Comparison of ENCODE assay signal across 1 cellular context in the genomic region with DNA sequence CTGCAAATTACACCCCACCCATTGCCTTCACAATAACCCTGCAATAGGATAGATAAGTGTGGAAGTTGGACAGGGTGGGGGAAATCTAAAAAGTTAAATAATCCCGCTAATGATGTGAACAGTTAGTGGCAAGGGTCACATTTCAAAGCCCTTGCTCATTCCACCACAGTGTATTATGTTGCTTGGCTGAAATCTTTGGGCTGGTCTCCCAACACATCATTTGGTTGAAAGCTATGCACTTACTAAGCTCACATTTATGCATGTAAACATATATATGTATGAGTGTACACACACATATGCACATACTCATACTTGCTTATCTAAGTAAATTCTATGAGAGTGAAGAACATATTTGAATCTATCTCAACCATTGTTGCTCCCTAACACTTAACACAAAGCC.
TF ChIP-seq lines count a peak whose summit lies in the region.

No MANE protein-coding gene starts in this region.

TF ChIP-seq in IMR-90, 13 proteins besides CTCF, POLR2A, EP300 and RAD21:
- TF ChIP-seq CEBPB (IDR thresholded peaks at IDR 0.05; ENCODE audit: low read depth, low read length) (peak; percentile 60), RFX5 (IDR thresholded peaks at IDR 0.05; ENCODE audit: low read depth, low read length) (no peak), CHD1 (IDR thresholded peaks at IDR 0.05; ENCODE audit: low read depth, low read length) (no peak; the same call in 1 of the 2 replicates), MAFK (IDR thresholded peaks at IDR 0.05; ENCODE audit: low read depth, low read length) (peak; percentile 40; the same call in 1 of the 2 replicates), SMC3 (IDR thresholded peaks at IDR 0.05; ENCODE audit: low read depth, low read length) (no peak), RCOR1 (IDR thresholded peaks at IDR 0.05; ENCODE audit: insufficient replicate concordance, low read length) (no peak), NFE2L2 (IDR thresholded peaks at IDR 0.05; ENCODE audit: low read depth, low read length) (no peak), BHLHE40 (IDR thresholded peaks at IDR 0.05; ENCODE audit: low read depth, low read length) (peak; percentile 36; the same call in 1 of the 2 replicates), MAZ (IDR thresholded peaks at IDR 0.05; ENCODE audit: borderline replicate concordance, low read depth, low read length) (no peak), FOS (IDR thresholded peaks at IDR 0.05; ENCODE audit: low read depth, low read length) (peak; percentile 87), MXI1 (IDR thresholded peaks at IDR 0.05; ENCODE audit: borderline replicate concordance, low read depth, low read length) (no peak)
- TF ChIP-seq, protein P1, sequence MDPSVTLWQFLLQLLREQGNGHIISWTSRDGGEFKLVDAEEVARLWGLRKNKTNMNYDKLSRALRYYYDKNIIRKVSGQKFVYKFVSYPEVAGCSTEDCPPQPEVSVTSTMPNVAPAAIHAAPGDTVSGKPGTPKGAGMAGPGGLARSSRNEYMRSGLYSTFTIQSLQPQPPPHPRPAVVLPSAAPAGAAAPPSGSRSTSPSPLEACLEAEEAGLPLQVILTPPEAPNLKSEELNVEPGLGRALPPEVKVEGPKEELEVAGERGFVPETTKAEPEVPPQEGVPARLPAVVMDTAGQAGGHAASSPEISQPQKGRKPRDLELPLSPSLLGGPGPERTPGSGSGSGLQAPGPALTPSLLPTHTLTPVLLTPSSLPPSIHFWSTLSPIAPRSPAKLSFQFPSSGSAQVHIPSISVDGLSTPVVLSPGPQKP (IDR thresholded peaks at IDR 0.05; ENCODE audit: borderline replicate concordance, low read depth, low read length): no peak
- TF ChIP-seq, protein P2, sequence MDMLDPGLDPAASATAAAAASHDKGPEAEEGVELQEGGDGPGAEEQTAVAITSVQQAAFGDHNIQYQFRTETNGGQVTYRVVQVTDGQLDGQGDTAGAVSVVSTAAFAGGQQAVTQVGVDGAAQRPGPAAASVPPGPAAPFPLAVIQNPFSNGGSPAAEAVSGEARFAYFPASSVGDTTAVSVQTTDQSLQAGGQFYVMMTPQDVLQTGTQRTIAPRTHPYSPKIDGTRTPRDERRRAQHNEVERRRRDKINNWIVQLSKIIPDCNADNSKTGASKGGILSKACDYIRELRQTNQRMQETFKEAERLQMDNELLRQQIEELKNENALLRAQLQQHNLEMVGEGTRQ (IDR thresholded peaks at IDR 0.05; ENCODE audit: low read depth, low read length): no peak
